In the genomic region with DNA sequence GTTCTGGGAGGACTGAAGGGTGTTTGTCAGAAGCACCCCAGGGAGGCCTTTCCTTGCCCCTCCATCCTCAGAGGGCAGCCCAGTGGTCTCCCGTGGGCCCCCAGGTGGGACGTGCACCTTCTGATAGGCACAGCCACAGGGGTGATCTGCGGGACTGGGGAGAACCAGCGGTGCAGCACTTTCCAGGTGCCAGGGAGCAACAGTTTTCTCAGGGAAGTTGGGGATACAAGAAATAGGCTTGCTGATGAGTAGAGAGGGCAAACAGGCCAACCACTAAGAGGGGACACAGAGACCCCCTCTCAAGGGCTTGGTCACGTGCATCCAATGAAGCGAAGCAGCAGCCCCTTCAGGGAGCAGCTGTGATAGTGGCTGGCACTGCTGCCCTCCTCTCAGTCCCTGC, we compare ENCODE assay signal across 1 cellular context.
TF ChIP-seq lines count a peak whose summit lies in the region.

No MANE protein-coding gene starts in this region.

TF ChIP-seq in H1, 55 proteins besides CTCF, POLR2A, EP300 and RAD21:
- TF ChIP-seq SRF (IDR thresholded peaks at IDR 0.05; ENCODE audit: low read depth, low read length) (no peak), SUZ12 (IDR thresholded peaks at IDR 0.05; ENCODE audit: low read length) (0 out of 2 replicates have a peak, but pooled peaks have one; percentile 1)
